ENCODE assay signal across 8 cellular contexts in the genomic region with DNA sequence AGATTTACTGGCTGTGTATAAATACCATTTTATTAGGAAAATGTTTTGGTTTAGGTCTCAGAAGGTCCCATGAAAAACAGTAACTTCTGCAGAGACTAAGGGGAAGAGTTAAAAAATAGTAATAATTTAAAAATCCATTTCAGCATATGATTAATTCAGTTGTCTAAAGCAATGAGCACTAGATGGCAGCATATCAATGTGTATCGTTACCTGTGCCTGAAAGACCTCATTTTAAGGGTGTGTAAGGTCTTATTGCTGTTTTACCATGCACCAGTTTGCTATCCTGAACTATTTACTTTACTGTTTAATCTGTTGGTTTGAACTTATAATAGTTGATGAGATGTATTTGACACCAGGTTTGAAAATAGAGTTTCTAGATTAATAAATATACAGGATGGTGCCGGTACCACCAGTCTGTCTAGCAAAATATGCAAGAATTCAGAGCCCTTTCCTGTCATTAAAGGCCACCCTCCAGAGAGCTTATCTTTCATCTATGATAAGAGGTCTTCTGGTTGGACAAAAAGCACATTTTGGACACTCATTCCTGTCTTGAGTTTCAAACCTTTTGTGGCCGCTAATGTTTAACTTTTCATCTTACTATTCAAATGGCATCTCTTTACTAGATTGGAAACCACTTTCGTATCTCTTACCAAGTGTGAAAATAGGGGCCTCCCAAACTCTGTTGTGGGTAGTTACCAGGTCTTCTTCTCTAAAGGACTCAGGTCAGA. TPM values are rescaled to one million over a fixed set of nuclear protein-coding genes. Genes with fewer than 3 reads are reported as not detected.
DNase-seq lines count a peak whose midpoint lies in the region; ATAC-seq, FAIRE-seq and TF ChIP-seq lines count a peak whose summit lies in the region.

No MANE protein-coding gene starts in this region.

- no peaks in the 10 kb centered on the region for H3K9me3 ChIP-seq in astrocyte (ENCODE audit: insufficient read depth, low read depth, low read length)
- no peaks in the 10 kb centered on the region for H3K9me3 ChIP-seq in keratinocyte (ENCODE audit: control insufficient read depth, low read depth, low read length)
- no peaks in the 10 kb centered on the region for H3K9me3 ChIP-seq in upper lobe of left lung

- TF ChIP-seq EP300 in upper lobe of left lung (IDR thresholded peaks at IDR 0.05) = no peak

- H3K27ac ChIP-seq in astrocyte (ENCODE audit: low read depth, low read length) (no peak overlapping the region), keratinocyte (ENCODE audit: control insufficient read depth, insufficient read depth, low read length) (no peak overlapping the region), upper lobe of left lung (no peak overlapping the region)

- FAIRE-seq in GM19239 (lab: Jason Lieb, UNC) (peak; percentile 96), astrocyte (lab: Jason Lieb, UNC) (peak; percentile 50), keratinocyte (lab: Jason Lieb, UNC) (peak; percentile 61)

- ATAC-seq in HG03139 (IDR thresholded peaks at IDR 0.05; ENCODE audit: unreplicated experiment) (peak; percentile 90), upper lobe of left lung (ENCODE audit: low FRiP score in 2 of 2) (peak in 1 of 2 donors; percentile 74)

- H3K36me3 ChIP-seq in astrocyte (ENCODE audit: insufficient read depth, low read length) (no peaks in the 10 kb centered on the region), keratinocyte (ENCODE audit: control insufficient read depth in 2 of 2, extremely low read depth in 1 of 2, insufficient read depth in 2 of 2, low read length in 2 of 2) (no peaks in the 10 kb centered on the region), upper lobe of left lung (no peaks in the 10 kb centered on the region)

- H3K9ac ChIP-seq in astrocyte (ENCODE audit: low read length) (no peak overlapping the region), keratinocyte (ENCODE audit: control insufficient read depth, extremely low read depth, insufficient read depth, low read length) (no peak overlapping the region)

- no peaks in the 10 kb centered on the region for H3K27me3 ChIP-seq in astrocyte (ENCODE audit: insufficient read depth, low read length)
- no peaks in the 10 kb centered on the region for H3K27me3 ChIP-seq in keratinocyte (ENCODE audit: control insufficient read depth, extremely low read depth, insufficient read depth, low read length)
- no peaks in the 10 kb centered on the region for H3K27me3 ChIP-seq in upper lobe of left lung

- H3K36me3 Mint-ChIP-seq in astrocyte (ENCODE audit: low read depth, unreplicated experiment) = no peaks in the 10 kb centered on the region

- TF ChIP-seq CTCF in astrocyte (IDR thresholded peaks at IDR 0.05; ENCODE audit: insufficient read depth, low read depth, low read length) (peak; percentile 66), keratinocyte (optimal IDR thresholded peaks at IDR 0.05 in 1 of 3, IDR thresholded peaks at IDR 0.05 in 1 of 3, conservative IDR thresholded peaks at IDR 0.05 in 1 of 3; ENCODE audit: extremely low read depth in 1 of 3, insufficient read depth in 2 of 3, low read length in 3 of 3) (peak in 2 of 3 experiments; percentile 26 to 36), upper lobe of left lung (IDR thresholded peaks at IDR 0.05) (peak in 5 of 6 experiments; percentile 27 to 55 (median 37))

- H3K9me3 Mint-ChIP-seq in astrocyte (ENCODE audit: unreplicated experiment) = no peaks in the 10 kb centered on the region

- H3K9me1 ChIP-seq in keratinocyte (ENCODE audit: control insufficient read depth, extremely low read depth, insufficient read depth, low read length) = no peaks in the 10 kb centered on the region

- no peaks in the 10 kb centered on the region for H3K4me1 ChIP-seq in astrocyte (ENCODE audit: insufficient read depth, low read length)
- H3K4me1 ChIP-seq in keratinocyte (ENCODE audit: control insufficient read depth, extremely low read depth, insufficient read depth, low read length) = no peaks in the 10 kb centered on the region
- peaks cover 0 to 3% (median 0%) of the 10 kb centered on the region in 4 donors for H3K4me1 ChIP-seq in upper lobe of left lung

- no peaks in the 10 kb centered on the region for H3K4me1 Mint-ChIP-seq in astrocyte (ENCODE audit: low read depth, unreplicated experiment)

- no peaks in the 10 kb centered on the region for H3K27me3 Mint-ChIP-seq in astrocyte (ENCODE audit: low read depth, unreplicated experiment)

- no peak for TF ChIP-seq POLR2A in upper lobe of left lung (IDR thresholded peaks at IDR 0.05)

- H3K27ac Mint-ChIP-seq in astrocyte (ENCODE audit: unreplicated experiment) = no peak overlapping the region

- H3K4me3 ChIP-seq in astrocyte (ENCODE audit: insufficient read depth, low read depth, low read length) (no peak overlapping the region), keratinocyte (ENCODE audit: control insufficient read depth in 2 of 3, extremely low read depth in 1 of 3, insufficient read depth in 2 of 3, low read depth in 1 of 3, low read length in 3 of 3) (no peak overlapping the region), upper lobe of left lung (no peak overlapping the region)

- H2AFZ ChIP-seq in astrocyte (ENCODE audit: low read depth, low read length) = no peak overlapping the region
- H2AFZ ChIP-seq in keratinocyte (ENCODE audit: control insufficient read depth, low read length) = no peak overlapping the region

- H3K79me2 ChIP-seq in astrocyte (ENCODE audit: insufficient read depth, low read length) (no peaks in the 10 kb centered on the region), keratinocyte (ENCODE audit: control insufficient read depth, insufficient read depth, low read length) (no peaks in the 10 kb centered on the region)

- dilution Hi-C loops in keratinocyte (cut with MboI; ENCODE audit: extremely low pct_ligation_motif_present, low sequenced_read_pairs) = no loop called here

- no peak overlapping the region for H3K4me3 Mint-ChIP-seq in astrocyte (ENCODE audit: unreplicated experiment)

- intact Hi-C loops in posterior cingulate gyrus (cut with DNase I) = loop anchor here (10.0 kb wide), 1 partner anchor 808 kb away; no protein-coding TSS in a partner anchor

- H4K20me1 ChIP-seq in astrocyte (ENCODE audit: insufficient read depth, low read length) (no peaks in the 10 kb centered on the region), keratinocyte (ENCODE audit: control insufficient read depth, extremely low read depth, insufficient read depth, low read length) (no peaks in the 10 kb centered on the region)

- 46 to 52% methylated on average over 4 of the region's 4 CpGs for WGBS in upper lobe of left lung, 2 donors

- DNase-seq in DMS153 treated with DMSO at 0.1 percent for 48 hours (lab: John Stamatoyannopoulos, UW; ENCODE audit: unreplicated experiment) (peak; percentile 30), GM19239 (ENCODE audit: insufficient read length, low spot score) (peak; percentile 4), NCI-H446 treated with DMSO at 0.1 percent for 48 hours (lab: John Stamatoyannopoulos, UW) (peak; percentile 43), astrocyte (ENCODE audit: low read depth) (peak; percentile 43), keratinocyte (ENCODE audit: low read depth, low spot score) (no peak), upper lobe of left lung (no peak), posterior cingulate gyrus (no peak)

- no peak overlapping the region for H3K4me2 ChIP-seq in astrocyte (ENCODE audit: low read length)
- H3K4me2 ChIP-seq in keratinocyte (ENCODE audit: control insufficient read depth, extremely low read depth, insufficient read depth, low read depth, low read length) = no peak overlapping the region

RNA-seq across cellular contexts. Expression of a gene that starts 8.9 kb away (rescaled TPM):
- total RNA-seq in astrocyte = 14.2 and 16.6 TPM in 2 replicates
- polyA plus RNA-seq in keratinocyte = 4.1 to 7.0 TPM (median 5.1 TPM) in 3 replicates
- 33.9 TPM for polyA plus RNA-seq in keratinocyte (2011; ENCODE audit: low read depth)
- 2.7 and 4.5 TPM in 2 replicates for polyA plus RNA-seq in keratinocyte (2011; cell fraction: cytosol; rRNA removed)
- polyA plus RNA-seq in keratinocyte (2011; cell fraction: nucleus; rRNA removed) = 6.9 and 11.6 TPM in 2 replicates
- 3.1 and 8.9 TPM in 2 replicates for polyA plus RNA-seq in keratinocyte (2012; ENCODE audit: low replicate concordance)
- 1.1 to 14.9 TPM (median 5.9 TPM) in 3 replicates for polyA minus RNA-seq in keratinocyte
- polyA minus RNA-seq in keratinocyte (2011; cell fraction: cytosol; rRNA and poly(A)+ RNA removed) = 5.2 TPM
- polyA minus RNA-seq in keratinocyte (2011; cell fraction: nucleus; rRNA and poly(A)+ RNA removed) = 13.2 and 22.0 TPM in 2 replicates
- total RNA-seq in upper lobe of left lung = 10 to 100 TPM; 17.1 to 57.6 (median 40.3) TPM

Comparison
In these comparisons a context has a peak if more than half of its experiments do, and no peak if none do; other contexts are left out.
1. DNase-seq: peak in DMS153 treated with DMSO at 0.1 percent for 48 hours (single experiment), GM19239 (single experiment), NCI-H446 treated with DMSO at 0.1 percent for 48 hours (single experiment) and astrocyte (single experiment); none in keratinocyte (single experiment), upper lobe of left lung (0 of 2) and posterior cingulate gyrus (0 of 10).
2. Peak in every context shown above with its lines, with median percentiles within 50 percentile points of each other: CTCF ChIP-seq.